Comparison of ENCODE assay signal across 8 cellular contexts in the genomic region with DNA sequence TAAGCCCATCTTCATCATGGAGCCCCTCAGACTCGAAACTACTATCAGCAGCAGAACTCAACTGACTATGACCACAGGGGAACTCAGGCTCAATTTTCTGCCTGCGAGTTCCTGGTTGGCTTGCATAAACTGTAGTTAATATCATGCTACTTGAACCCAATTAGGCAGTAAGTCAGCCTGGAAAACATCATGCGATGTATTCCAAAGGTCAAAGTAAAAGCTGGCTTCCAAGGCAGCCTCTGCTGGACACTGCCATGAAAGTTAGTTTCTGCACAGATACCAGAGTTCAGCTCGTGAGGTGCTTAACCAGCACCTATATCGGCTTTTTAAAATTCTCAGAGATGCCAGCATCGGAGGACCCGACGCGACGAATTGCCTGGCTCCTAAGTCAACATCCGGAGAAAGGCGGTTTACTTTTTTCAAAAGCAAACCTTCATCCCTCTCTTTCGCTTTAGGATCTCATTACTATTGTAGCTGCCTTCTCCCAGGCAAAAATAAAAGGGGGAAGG. TPM values are rescaled to one million over a fixed set of nuclear protein-coding genes. Genes with fewer than 3 reads are reported as not detected.
DNase-seq lines count a peak whose midpoint lies in the region; ATAC-seq and TF ChIP-seq lines count a peak whose summit lies in the region.

No MANE protein-coding gene starts in this region.

- peaks cover 40% of the 10 kb centered on the region for H3K79me1 ChIP-seq in trophoblast cell (ENCODE audit: low read length)

- peak overlapping the region; percentile 9 for H2AK5ac ChIP-seq in trophoblast cell (ENCODE audit: low read length)

- H4K12ac ChIP-seq in trophoblast cell (ENCODE audit: low read depth, low read length), result peak overlapping the region; percentile 11

- H3K36me3 ChIP-seq in WERI-Rb-1, result peaks cover 33% of the 10 kb centered on the region
- peaks cover 2 to 7% of the 10 kb centered on the region in 2 experiments for H3K36me3 ChIP-seq in trophoblast cell (ENCODE audit: control insufficient read depth in 1 of 2, insufficient read depth in 2 of 2, low read length in 2 of 2)

- peak overlapping the region; percentile 75 for H2AFZ ChIP-seq in trophoblast cell (ENCODE audit: insufficient read depth, low read length, poor library complexity)

- no peak for TF ChIP-seq CTCF in WERI-Rb-1 (IDR thresholded peaks at IDR 0.05; ENCODE audit: low read depth, low read length)
- no peak for TF ChIP-seq CTCF in foreskin fibroblast (IDR thresholded peaks at IDR 0.05; ENCODE audit: low read depth, low read length)

- peak overlapping the region; percentile 99 for H3K27ac Mint-ChIP-seq in activated CD8-positive, alpha-beta memory T cell treated with anti-CD3 and anti-CD28 coated beads, Interleukin-2, amount 10 ng/mL, durations not matched to agents 7 days and 5 days

- no peaks in the 10 kb centered on the region for H3K9me3 Mint-ChIP-seq in activated CD8-positive, alpha-beta memory T cell treated with anti-CD3 and anti-CD28 coated beads, Interleukin-2, amount 10 ng/mL, durations not matched to agents 7 days and 5 days (ENCODE audit: low read depth)

- H3K4ac ChIP-seq in trophoblast cell (ENCODE audit: low read depth, low read length), result peak overlapping the region; percentile 57

- peak overlapping the region; percentile 100 for H3K27ac ChIP-seq in WERI-Rb-1
- H3K27ac ChIP-seq in trophoblast cell (ENCODE audit: low read depth, low read length), result peak overlapping the region; percentile 89

- H3K36me3 Mint-ChIP-seq in activated CD8-positive, alpha-beta memory T cell treated with anti-CD3 and anti-CD28 coated beads, Interleukin-2, amount 10 ng/mL, durations not matched to agents 7 days and 5 days, result peaks cover 19% of the 10 kb centered on the region

- H3K4me2 ChIP-seq in trophoblast cell (ENCODE audit: low read length), result peak overlapping the region; percentile 92

- H3K23ac ChIP-seq in trophoblast cell (ENCODE audit: low read length), result no peak overlapping the region

- ATAC-seq in activated CD8-positive, alpha-beta memory T cell treated with anti-CD3 and anti-CD28 coated beads, Interleukin-2, amount 10 ng/mL, durations not matched to agents 7 days and 5 days, result no peak
- ATAC-seq in HG02642 (IDR thresholded peaks at IDR 0.05; ENCODE audit: poor library complexity, unreplicated experiment), result no peak

- peaks cover 50% of the 10 kb centered on the region for H3K79me2 ChIP-seq in trophoblast cell (ENCODE audit: control insufficient read depth, insufficient read depth, low read length, poor library complexity)

- CTCF ChIA-PET in activated CD8-positive, alpha-beta memory T cell treated with anti-CD3 and anti-CD28 coated beads, Interleukin-2, amount 10 ng/mL, durations not matched to agents 7 days and 5 days (lab: Charles Lee), result interaction anchor here (0.9 to 1.7 kb wide), 9 partner anchors 9 to 143 kb away, joined by 3 to 8 read pairs (median 5); no protein-coding TSS in a partner anchor

- peak overlapping the region; percentile 54 for H3K14ac ChIP-seq in trophoblast cell (ENCODE audit: low read length)

- peak overlapping the region; percentile 55 for H2BK120ac ChIP-seq in trophoblast cell (ENCODE audit: insufficient read depth, low read length, poor library complexity)

- no CpG with 5 or more reads among the region's 13 CpGs for WGBS in trophoblast cell (ENCODE audit: extremely low coverage, insufficient coverage, insufficient read length)

- H4K8ac ChIP-seq in trophoblast cell (ENCODE audit: low read depth, low read length), result peak overlapping the region; percentile 50

- peak overlapping the region; percentile 34 for H2BK5ac ChIP-seq in trophoblast cell (ENCODE audit: low read depth, low read length, poor library complexity)

- no peak overlapping the region for H2BK12ac ChIP-seq in trophoblast cell (ENCODE audit: low read length)

- H3K18ac ChIP-seq in trophoblast cell (ENCODE audit: low read length), result peak overlapping the region; percentile 67

- peak overlapping the region; percentile 98 for H3K4me3 ChIP-seq in WERI-Rb-1 (ENCODE audit: low read depth, low read length)
- H3K4me3 ChIP-seq in foreskin fibroblast (ENCODE audit: low read depth in 1 of 2, low read length in 2 of 2), result peak overlapping the region; percentile 62 to 94
- peak overlapping the region; percentile 99 for H3K4me3 ChIP-seq in trophoblast cell (ENCODE audit: low read depth, low read length)

- peaks cover 11 to 14% of the 10 kb centered on the region in 2 experiments for H3K4me1 ChIP-seq in trophoblast cell (ENCODE audit: control insufficient read depth in 1 of 2, insufficient read depth in 2 of 2, low read length in 2 of 2)

- H3K4me1 Mint-ChIP-seq in activated CD8-positive, alpha-beta memory T cell treated with anti-CD3 and anti-CD28 coated beads, Interleukin-2, amount 10 ng/mL, durations not matched to agents 7 days and 5 days, result peaks cover 48% of the 10 kb centered on the region

- H3K9ac ChIP-seq in trophoblast cell (ENCODE audit: low read length), result peak overlapping the region; percentile 66

- H3K9me3 ChIP-seq in WERI-Rb-1 (ENCODE audit: severe bottlenecking) (no peaks in the 10 kb centered on the region), trophoblast cell (ENCODE audit: insufficient read depth, low read depth, low read length) (no peaks in the 10 kb centered on the region)

- H4K91ac ChIP-seq in trophoblast cell (ENCODE audit: low read depth, low read length), result peak overlapping the region; percentile 38

- H3K4me3 Mint-ChIP-seq in activated CD8-positive, alpha-beta memory T cell treated with anti-CD3 and anti-CD28 coated beads, Interleukin-2, amount 10 ng/mL, durations not matched to agents 7 days and 5 days, result peak overlapping the region; percentile 98

- H3K27me3 Mint-ChIP-seq in activated CD8-positive, alpha-beta memory T cell treated with anti-CD3 and anti-CD28 coated beads, Interleukin-2, amount 10 ng/mL, durations not matched to agents 7 days and 5 days, result no peaks in the 10 kb centered on the region

- DNase-seq in activated CD8-positive, alpha-beta memory T cell treated with anti-CD3 and anti-CD28 coated beads, Interleukin-2, amount 10 ng/mL, durations not matched to agents 7 days and 5 days, result no peak
- DNase-seq in activated CD8-positive, alpha-beta memory T cell treated with anti-CD3 and anti-CD28 coated beads for 24 hours, result no peak
- DNase-seq in WERI-Rb-1, result no peak
- peak in 1 of 2 donors; percentile 61 for DNase-seq in foreskin fibroblast
- peak; percentile 7 to 41 for DNase-seq in trophoblast cell
- no peak for DNase-seq in NCI-H446 treated with DMSO at 0.1 percent for 48 hours (lab: John Stamatoyannopoulos, UW)
- no peak for DNase-seq in D341Med (ENCODE audit: low spot score)

- H3K27me3 ChIP-seq in WERI-Rb-1 (ENCODE audit: insufficient read depth, low read depth, severe bottlenecking), result no peaks in the 10 kb centered on the region
- no peaks in the 10 kb centered on the region for H3K27me3 ChIP-seq in trophoblast cell (ENCODE audit: insufficient read depth, low read length)

RNA-seq across cellular contexts. Expression of a gene that starts 3.8 kb away (rescaled TPM):
- 100 to 1,000 TPM; 196 to 320 TPM for total RNA-seq in activated CD8-positive, alpha-beta memory T cell treated with anti-CD3 and anti-CD28 coated beads, Interleukin-2, amount 10 ng/mL, durations not matched to agents 7 days and 5 days
- polyA plus RNA-seq in trophoblast cell (2013), result 247 and 258 TPM in 2 replicates

Comparison
In these comparisons a context has a peak if more than half of its experiments do, and no peak if none do; other contexts are left out.
1. DNase-seq: peak in trophoblast cell (2 of 2); none in activated CD8-positive, alpha-beta memory T cell treated with anti-CD3 and anti-CD28 coated beads, Interleukin-2, amount 10 ng/mL, durations not matched to agents 7 days and 5 days (single experiment), activated CD8-positive, alpha-beta memory T cell treated with anti-CD3 and anti-CD28 coated beads for 24 hours (single experiment), WERI-Rb-1 (single experiment), NCI-H446 treated with DMSO at 0.1 percent for 48 hours (single experiment) and D341Med (single experiment).
2. Peak in every context shown above with its lines, with median percentiles within 50 percentile points of each other: H3K4me3 ChIP-seq.